Comparison of ENCODE assay signal across 23 cellular contexts in genomic region chr6:56058636-56059035, GRCh38.
"Had no signal": no experiment of that assay in that cellular context is flagged by ENCODE, and none has a peak within 500 bp of the region (broad histone marks: within the 10 kb centered on the region; RNA-seq: fewer than 3 reads in every experiment).

No MANE protein-coding gene starts in this region.

- DNase-seq: Kasumi-1, MM.1S, NCI-H1048, NCI-H1105, NCI-H1417, NCI-H1436 treated with DMSO at 0.1 percent for 48 hours, NCI-H1694 treated with DMSO at 0.1 percent for 48 hours, NCI-H1930, NCI-H2081, NCI-H2107, NCI-H2227 treated with DMSO at 0.1 percent for 48 hours, NCI-H446, NCI-H510A, NCI-H524 treated with DMSO at 0.1 percent for 48 hours, NCI-H69, NCI-H774, SHP77 treated with DMSO at 0.1 percent for 48 hours, SJCRH30, T-helper 1 cell had no signal

- H3K4me3 ChIP-seq: K562, SJCRH30 had no signal

- ATAC-seq: K562, Panc1, SK-N-SH treated with all-trans-retinoic acid at 6 μM for 48 hours had no signal

- FAIRE-seq: HTR-8/SVneo, K562 had no signal
